Comparison of ENCODE assay signal across 21 cellular contexts in the genomic region with DNA sequence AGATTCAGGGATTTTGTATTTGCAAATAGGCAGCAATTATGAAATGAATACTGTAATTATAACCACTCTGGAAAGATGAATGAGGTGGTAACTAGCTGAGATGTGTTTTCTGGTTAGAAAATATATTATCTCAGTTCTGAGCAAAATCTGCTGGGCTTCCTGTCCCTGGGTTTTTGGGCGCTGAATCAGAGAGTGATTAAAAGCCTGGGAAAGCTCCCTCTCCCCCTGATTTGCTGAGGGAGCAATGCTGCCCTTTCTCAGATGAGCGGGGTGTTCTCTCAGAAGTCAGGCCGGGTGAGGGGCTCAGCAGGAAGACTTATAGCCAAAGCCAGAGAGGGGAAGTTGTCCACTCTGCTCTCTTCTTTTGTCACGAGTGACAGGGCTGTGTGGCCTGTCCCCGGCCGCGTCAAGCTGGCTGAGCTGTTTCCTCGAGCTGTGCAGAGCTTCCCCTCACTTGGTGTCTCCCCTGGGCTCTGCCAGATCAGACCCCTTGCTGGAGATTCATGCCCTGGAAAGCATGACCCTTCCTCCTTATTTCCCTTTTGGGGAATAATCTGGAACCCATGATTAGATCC. TPM values are rescaled to one million over a fixed set of nuclear protein-coding genes. Genes with fewer than 3 reads are reported as not detected.
DNase-seq lines count a peak whose midpoint lies in the region; ATAC-seq and TF ChIP-seq lines count a peak whose summit lies in the region.
"Had no signal": no experiment of that assay in that cellular context is flagged by ENCODE, and none has a peak within 500 bp of the region (broad histone marks: within the 10 kb centered on the region; RNA-seq: fewer than 3 reads in every experiment).

No MANE protein-coding gene starts in this region.

- H3K9me3 Mint-ChIP-seq in HFFc6: no peaks in the 10 kb centered on the region
- H3K9me3 Mint-ChIP-seq: CD4-positive, alpha-beta memory T cell had no signal

- TF ChIP-seq CTCF in HFFc6 (IDR thresholded peaks at IDR 0.05): no peak

- H3K4me1 Mint-ChIP-seq in HFFc6 (ENCODE audit: low read depth): peaks cover 17% of the 10 kb centered on the region
- H3K4me1 Mint-ChIP-seq: CD4-positive, alpha-beta memory T cell had no signal

- DNase-seq in AG08395 (ENCODE audit: low spot score): peak; percentile 29
- DNase-seq in HFFc6: peak; percentile 8
- DNase-seq in amniotic stem cell (lab: John Stamatoyannopoulos, UW): peak; percentile 13
- peak; percentile 34 for DNase-seq in iris pigment epithelial cell (ENCODE audit: low read depth)
- DNase-seq: activated CD4-positive, alpha-beta T cell treated with anti-CD3 and anti-CD28 coated beads, Interleukin-2, amount 50 U/mL, for 1 hour; activated naive CD4-positive, alpha-beta T cell treated with Interleukin-2 at 50 U/mL for 16 hours; CD4-positive, alpha-beta memory T cell; dermis blood vessel endothelial cell; DMS79; left ventricle myocardium inferior; mucosa of descending colon; NCI-H1694 treated with DMSO at 0.1 percent for 48 hours; NCI-H2227 treated with DMSO at 0.1 percent for 48 hours; right cardiac atrium; Right ventricle myocardium superior; upper lobe of right lung had no signal

- H3K27me3 Mint-ChIP-seq in HFFc6 (ENCODE audit: insufficient read depth): peaks cover 9% of the 10 kb centered on the region

- H3K36me3 Mint-ChIP-seq in HFFc6 (ENCODE audit: low read depth): no peaks in the 10 kb centered on the region
- H3K36me3 Mint-ChIP-seq: CD4-positive, alpha-beta memory T cell had no signal

- no peak for ATAC-seq in GM18867 (IDR thresholded peaks at IDR 0.05; ENCODE audit: unreplicated experiment)
- ATAC-seq in HG02610 (IDR thresholded peaks at IDR 0.05; ENCODE audit: unreplicated experiment): no peak
- no peak for ATAC-seq in HG02642 (IDR thresholded peaks at IDR 0.05; ENCODE audit: poor library complexity, unreplicated experiment)
- ATAC-seq in HG02981 (IDR thresholded peaks at IDR 0.05; ENCODE audit: unreplicated experiment): no peak
- ATAC-seq: right cardiac atrium, upper lobe of right lung had no signal

- no peak overlapping the region for H3K4me3 Mint-ChIP-seq in HFFc6
- H3K4me3 Mint-ChIP-seq: CD4-positive, alpha-beta memory T cell had no signal

- H3K27ac Mint-ChIP-seq in HFFc6: no peak overlapping the region
- H3K27ac Mint-ChIP-seq: CD4-positive, alpha-beta memory T cell had no signal

RNA-seq across cellular contexts. Expression of a gene that starts 39.8 kb away (rescaled TPM):
- total RNA-seq in HFFc6 (2021; fragmentation: NEBNext Ultra II Directional; extraction: Animal tissue kit (Norgen Biotek cat#: 25700)): 10 to 100 TPM; 13.4 to 26.0 (median 14.8) TPM
- total RNA-seq: CD4-positive, alpha-beta memory T cell; H1; left ventricle myocardium inferior; Right ventricle myocardium superior; upper lobe of right lung had no signal
